ENCODE assay signal across 20 cellular contexts in genomic region chr17:78088529-78088928, GRCh38. TPM values are rescaled to one million over a fixed set of nuclear protein-coding genes. Genes with fewer than 3 reads are reported as not detected.
A peak's percentile ranks its signal among the peaks of the same experiment; 100 is the strongest.
DNase-seq lines count a peak whose midpoint lies in the region; ATAC-seq and TF ChIP-seq lines count a peak whose summit lies in the region.
"Had no signal": no experiment of that assay in that cellular context is flagged by ENCODE, and none has a peak within 500 bp of the region (broad histone marks: within the 10 kb centered on the region; RNA-seq: fewer than 3 reads in every experiment).

No MANE protein-coding gene starts in this region.

- H3K27me3 ChIP-seq in left ventricle myocardium inferior (ENCODE audit: low read depth) (no peaks in the 10 kb centered on the region), heart left ventricle (no peaks in the 10 kb centered on the region), psoas muscle (ENCODE audit: insufficient read depth in 3 of 3, low read length in 2 of 3) (no peaks in the 10 kb centered on the region)
- H3K27me3 ChIP-seq: BLaER1 had no signal

- peak overlapping the region; percentile 15 for H3K27ac ChIP-seq in left ventricle myocardium inferior (replicated peaks)
- H3K27ac ChIP-seq in heart left ventricle = peak overlapping the region in 1 of 12 donors; percentile 36
- peak overlapping the region; percentile 43 for H3K27ac ChIP-seq in psoas muscle
- H3K27ac ChIP-seq: 22Rv1, A549, BLaER1, HL-60 had no signal

- no peak for TF ChIP-seq POLR2A in heart left ventricle (IDR thresholded peaks at IDR 0.05)

- POLR2A ChIA-PET in T-cell (lab: Charles Lee) = interaction anchor here (0.5 to 0.6 kb wide), 4 partner anchors 18 to 1780 kb away, joined by 3 to 7 read pairs (median 4); no protein-coding TSS in a partner anchor

- CTCF ChIA-PET in T-cell (lab: Charles Lee) = interaction anchor here (0.6 kb wide), 2 partner anchors 69 to 544 kb away, joined by 3 read pairs; no protein-coding TSS in a partner anchor

- H3K27me3 Mint-ChIP-seq in activated T-cell treated with anti-CD3 and anti-CD28 coated beads, Interleukin-2, amount 50 U/mL, for 24 hours = no peaks in the 10 kb centered on the region
- no peaks in the 10 kb centered on the region for H3K27me3 Mint-ChIP-seq in activated T-cell treated with anti-CD3 and anti-CD28 coated beads, Interleukin-2, amount 50 U/mL, for 4 hours (ENCODE audit: low read depth)
- no peaks in the 10 kb centered on the region for H3K27me3 Mint-ChIP-seq in T-cell

- H3K27ac Mint-ChIP-seq in activated T-cell treated with anti-CD3 and anti-CD28 coated beads, Interleukin-2, amount 50 U/mL, for 24 hours = peak overlapping the region; percentile 56
- H3K27ac Mint-ChIP-seq in T-cell = peak overlapping the region; percentile 19 to 49
- H3K27ac Mint-ChIP-seq: H9 had no signal

- peaks cover 82% of the 10 kb centered on the region for H3K36me3 Mint-ChIP-seq in activated T-cell treated with anti-CD3 and anti-CD28 coated beads, Interleukin-2, amount 50 U/mL, for 24 hours (ENCODE audit: low read depth)
- H3K36me3 Mint-ChIP-seq in activated T-cell treated with anti-CD3 and anti-CD28 coated beads, Interleukin-2, amount 50 U/mL, for 4 hours (ENCODE audit: insufficient read depth) = peaks cover 41% of the 10 kb centered on the region
- peaks cover 53% of the 10 kb centered on the region for H3K36me3 Mint-ChIP-seq in T-cell

- intact Hi-C loops in left ventricle myocardium inferior (cut with micrococcal nuclease) (no loop called here), heart left ventricle (cut with DNase I) (loop anchor here in 3 of 10 donors (10.0 kb wide), 1 partner anchor 64 kb away; no protein-coding TSS in a partner anchor), psoas muscle (cut with DNase I) (no loop called here)

- no peak for TF ChIP-seq CTCF in left ventricle myocardium inferior (IDR thresholded peaks at IDR 0.05; ENCODE audit: borderline replicate concordance)
- no peak for TF ChIP-seq CTCF in heart left ventricle (IDR thresholded peaks at IDR 0.05)
- no peak for TF ChIP-seq CTCF in psoas muscle (IDR thresholded peaks at IDR 0.05)

- ATAC-seq in activated T-cell treated with anti-CD3 and anti-CD28 coated beads, Interleukin-2, amount 50 U/mL, for 4 hours = no peak
- no peak for ATAC-seq in heart left ventricle
- no peak for ATAC-seq in T-cell (replicated peaks in 1 of 4)
- ATAC-seq in psoas muscle = peak in 3 of 4 donors; percentile 55 to 74 (median 66)
- ATAC-seq in HG02588 (IDR thresholded peaks at IDR 0.05; ENCODE audit: unreplicated experiment) = no peak
- ATAC-seq: A549; CD8-positive, alpha-beta T cell had no signal

- H3K36me3 ChIP-seq in left ventricle myocardium inferior (peaks cover 93% of the 10 kb centered on the region), heart left ventricle (peaks cover 0 to 100% (median 87%) of the 10 kb centered on the region in 9 donors), psoas muscle (ENCODE audit: insufficient read depth in 1 of 2, low read depth in 1 of 2) (peaks cover 4 to 99% of the 10 kb centered on the region in 2 donors)

- no peak overlapping the region for H3K4me3 ChIP-seq in left ventricle myocardium inferior
- H3K4me3 ChIP-seq in heart left ventricle = no peak overlapping the region
- H3K4me3 ChIP-seq in psoas muscle = no peak overlapping the region
- H3K4me3 ChIP-seq: A549, BLaER1 had no signal

- H3K4me1 ChIP-seq in left ventricle myocardium inferior (peaks cover 31% of the 10 kb centered on the region), heart left ventricle (peaks cover 0 to 28% (median 1%) of the 10 kb centered on the region in 12 donors), psoas muscle (peaks cover 9% of the 10 kb centered on the region)
- H3K4me1 ChIP-seq: A549, BLaER1 had no signal

- no peaks in the 10 kb centered on the region for H3K9me3 ChIP-seq in left ventricle myocardium inferior (replicated peaks)
- no peaks in the 10 kb centered on the region for H3K9me3 ChIP-seq in heart left ventricle
- H3K9me3 ChIP-seq in psoas muscle = no peaks in the 10 kb centered on the region
- H3K9me3 ChIP-seq: A549, BLaER1 had no signal

- peaks cover 9% of the 10 kb centered on the region for H3K4me1 Mint-ChIP-seq in activated T-cell treated with anti-CD3 and anti-CD28 coated beads, Interleukin-2, amount 50 U/mL, for 24 hours (ENCODE audit: low read depth)
- no peaks in the 10 kb centered on the region for H3K4me1 Mint-ChIP-seq in activated T-cell treated with anti-CD3 and anti-CD28 coated beads, Interleukin-2, amount 50 U/mL, for 4 hours (ENCODE audit: low read depth)
- peaks cover 0 to 3% (median 0%) of the 10 kb centered on the region in 3 donors for H3K4me1 Mint-ChIP-seq in T-cell
- H3K4me1 Mint-ChIP-seq: H9 had no signal

- 37 to 97% (median 88%) methylated on average over 1 of the region's 1 CpG for WGBS in heart left ventricle, 4 donors
- 64 to 100% (median 77%) methylated on average over 1 of the region's 1 CpG for WGBS in psoas muscle, 3 donors

- DNase-seq in activated T-cell treated with anti-CD3 and anti-CD28 coated beads, Interleukin-2, amount 50 U/mL, for 24 hours = no peak
- DNase-seq in activated T-cell treated with anti-CD3 and anti-CD28 coated beads, Interleukin-2, amount 50 U/mL, for 4 hours = no peak
- DNase-seq in left ventricle myocardium inferior (no peak), heart left ventricle (no peak), T-cell (no peak), psoas muscle (no peak)
- no peak for DNase-seq in activated CD4-positive, alpha-beta T cell treated with anti-CD3 and anti-CD28 coated beads for 48 hours
- DNase-seq: Calu3; CD8-positive, alpha-beta T cell; DMS79 treated with DMSO at 0.1 percent for 48 hours; GF-D8; H9 had no signal

- H3K4me3 Mint-ChIP-seq in activated T-cell treated with anti-CD3 and anti-CD28 coated beads, Interleukin-2, amount 50 U/mL, for 24 hours = no peak overlapping the region
- H3K4me3 Mint-ChIP-seq in activated T-cell treated with anti-CD3 and anti-CD28 coated beads, Interleukin-2, amount 50 U/mL, for 4 hours = no peak overlapping the region
- no peak overlapping the region for H3K4me3 Mint-ChIP-seq in T-cell
- H3K4me3 Mint-ChIP-seq: CD14-positive monocyte; CD8-positive, alpha-beta T cell; H9 had no signal

- no peaks in the 10 kb centered on the region for H3K9me3 Mint-ChIP-seq in activated T-cell treated with anti-CD3 and anti-CD28 coated beads, Interleukin-2, amount 50 U/mL, for 24 hours
- H3K9me3 Mint-ChIP-seq in activated T-cell treated with anti-CD3 and anti-CD28 coated beads, Interleukin-2, amount 50 U/mL, for 4 hours = no peaks in the 10 kb centered on the region
- no peaks in the 10 kb centered on the region for H3K9me3 Mint-ChIP-seq in T-cell
- H3K9me3 Mint-ChIP-seq: CD8-positive, alpha-beta T cell; H9 had no signal

RNA-seq across cellular contexts. Expression of gene TMC6, which starts 40.0 kb away (rescaled TPM):
- total RNA-seq in activated T-cell treated with anti-CD3 and anti-CD28 coated beads, Interleukin-2, amount 50 U/mL, for 4 hours = 10 to 100 TPM; 79.1 to 87.1 (median 81.5) TPM
- total RNA-seq in left ventricle myocardium inferior (39.5 TPM), heart left ventricle (100 to 1,000 TPM in 1 of 9 donors, 10 to 100 TPM in 8; 41.5 to 139 (median 71.4) TPM), T-cell (100 to 1,000 TPM; 616 to 847 (median 698) TPM), psoas muscle (10 to 100 TPM in 1 of 4 donors, 1 to 10 TPM in 3; 6.1 to 11.0 (median 7.9) TPM)
- polyA plus RNA-seq in heart left ventricle (10 to 100 TPM; 31.2 to 50.1 TPM), psoas muscle (1 to 10 TPM; 2.7 to 3.9 (median 2.8) TPM)

RNA-seq across cellular contexts. Expression of gene TMC8, which starts 42.0 kb away (rescaled TPM):
- total RNA-seq in activated T-cell treated with anti-CD3 and anti-CD28 coated beads, Interleukin-2, amount 50 U/mL, for 4 hours = 10 to 100 TPM; 46.9 to 69.4 (median 61.7) TPM
- total RNA-seq in left ventricle myocardium inferior = 1.3 TPM
- total RNA-seq in heart left ventricle = 10 to 100 TPM in 1 of 9 donors, 1 to 10 TPM in 5, under 1 TPM in 3; 0.81 to 21.6 (median 1.1) TPM
- 1 to 10 TPM; 1.2 to 1.8 TPM for polyA plus RNA-seq in heart left ventricle
- total RNA-seq in T-cell = 100 to 1,000 TPM; 301 to 631 (median 431) TPM
- total RNA-seq in psoas muscle = 1 to 10 TPM in 3 of 4 donors, under 1 TPM in 1; 0.89 to 2.8 (median 1.9) TPM
- under 1 TPM; 0.30 to 0.79 (median 0.43) TPM for polyA plus RNA-seq in psoas muscle

RNA-seq across cellular contexts. Expression of gene C17orf99, which starts 57.7 kb away (rescaled TPM):
- not detected for total RNA-seq in activated T-cell treated with anti-CD3 and anti-CD28 coated beads, Interleukin-2, amount 50 U/mL, for 4 hours
- total RNA-seq in left ventricle myocardium inferior = not detected
- total RNA-seq in heart left ventricle = not detected
- not detected for polyA plus RNA-seq in heart left ventricle
- under 1 TPM in 1 of 5 donors, not detected in 4; 0.73 TPM for total RNA-seq in T-cell
- total RNA-seq in psoas muscle = not detected
- polyA plus RNA-seq in psoas muscle = not detected
- total RNA-seq: Calu3; CD8-positive, alpha-beta T cell; H1; H9; HT1080 had no signal
- polyA plus RNA-seq: A549, CD14-positive monocyte, H1 had no signal

Comparison
In these comparisons a context has a peak if more than half of its experiments do, and no peak if none do; other contexts are left out.
1. ATAC-seq: peak in psoas muscle (3 of 4); none in activated T-cell treated with anti-CD3 and anti-CD28 coated beads, Interleukin-2, amount 50 U/mL, for 4 hours (0 of 2), heart left ventricle (0 of 4), T-cell (0 of 4) and HG02588 (single experiment).
2. RNA of gene TMC6, which starts 40.0 kb away (total RNA-seq): 616 to 847 TPM in T-cell; 79.1 to 87.1 TPM in activated T-cell treated with anti-CD3 and anti-CD28 coated beads, Interleukin-2, amount 50 U/mL, for 4 hours, 41.5 to 139 TPM in heart left ventricle, 39.5 TPM in left ventricle myocardium inferior (single experiment) and 6.1 to 11.0 TPM in psoas muscle; every median in the first group is over 4 times any median in the second.
3. RNA of gene TMC8, which starts 42.0 kb away (total RNA-seq): 301 to 631 TPM in T-cell; 46.9 to 69.4 TPM in activated T-cell treated with anti-CD3 and anti-CD28 coated beads, Interleukin-2, amount 50 U/mL, for 4 hours, 0.89 to 2.8 TPM in psoas muscle, 1.3 TPM in left ventricle myocardium inferior (single experiment) and 0.81 to 21.6 TPM in heart left ventricle; every median in the first group is over 4 times any median in the second.